23 cellular contexts compared by ENCODE assay signal in genomic region chr12:23795494-23795893, GRCh38.
DNase-seq lines count a peak whose midpoint lies in the region; ATAC-seq, FAIRE-seq and TF ChIP-seq lines count a peak whose summit lies in the region.
"Had no signal": no experiment of that assay in that cellular context is flagged by ENCODE, and none has a peak within 500 bp of the region (broad histone marks: within the 10 kb centered on the region; RNA-seq: fewer than 3 reads in every experiment).

No MANE protein-coding gene starts in this region.

- H4K5ac ChIP-seq in mesendoderm (ENCODE audit: low read length) = no peak overlapping the region

- H3K27ac ChIP-seq in GM23338 (ENCODE audit: low read depth) (no peak overlapping the region), mesendoderm (ENCODE audit: low read depth, low read length) (no peak overlapping the region)
- H3K27ac ChIP-seq: BLaER1, SJSA1 had no signal

- no peak overlapping the region for H2BK5ac ChIP-seq in mesendoderm (ENCODE audit: low read length)

- FAIRE-seq in urothelium cell line (lab: Jason Lieb, UNC) = no peak
- FAIRE-seq: H1 had no signal

- H2AFZ ChIP-seq in GM23338 = no peak overlapping the region

- no peaks in the 10 kb centered on the region for H3K9me2 ChIP-seq in GM23338 (ENCODE audit: insufficient read depth)

- no peaks in the 10 kb centered on the region for H3K9me3 Mint-ChIP-seq in GM23338

- no peaks in the 10 kb centered on the region for H3K27me3 Mint-ChIP-seq in GM23338 (ENCODE audit: insufficient read depth, low read depth, poor library complexity)
- H3K27me3 Mint-ChIP-seq: CD4-positive, CD25-positive, alpha-beta regulatory T cell had no signal

- in situ Hi-C loops in SK-MEL-5 (cut with HindIII; ENCODE audit: low pct_unique_long_range_greater_than_20kb, low sequenced_read_pairs) = no loop called here

- H3K27me3 ChIP-seq in GM23338 (ENCODE audit: insufficient read depth) (no peaks in the 10 kb centered on the region), mesendoderm (ENCODE audit: insufficient read depth, low read length, poor library complexity) (no peaks in the 10 kb centered on the region)
- H3K27me3 ChIP-seq: BLaER1, SJSA1 had no signal

- no peak overlapping the region for H3K9ac ChIP-seq in mesendoderm (ENCODE audit: low read length)
- H3K9ac ChIP-seq: BLaER1 had no signal

- H3F3A ChIP-seq in GM23338 (replicated peaks; ENCODE audit: low read depth) = no peaks in the 10 kb centered on the region

- ATAC-seq in GM23338 (no peak), HG02642 (IDR thresholded peaks at IDR 0.05; ENCODE audit: poor library complexity, unreplicated experiment) (no peak)

- H4K20me1 ChIP-seq in GM23338 (replicated peaks; ENCODE audit: insufficient read depth) = no peaks in the 10 kb centered on the region
- H4K20me1 ChIP-seq: BLaER1 had no signal

- no peak overlapping the region for H2BK15ac ChIP-seq in mesendoderm (replicated peaks; ENCODE audit: low read depth)

- no peak overlapping the region for H4K8ac ChIP-seq in mesendoderm (ENCODE audit: low read depth, low read length)

- H3K27ac Mint-ChIP-seq in GM23338 = peak overlapping the region; percentile 51; the same call in 1 of the 2 replicates
- H3K27ac Mint-ChIP-seq: CD4-positive, CD25-positive, alpha-beta regulatory T cell had no signal

- TF ChIP-seq CTCF in GM23338 (conservative IDR thresholded peaks at IDR 0.05; ENCODE audit: low read depth in 2 of 2) = no peak

- H3K56ac ChIP-seq in mesendoderm (ENCODE audit: low read length) = no peak overlapping the region

- no peaks in the 10 kb centered on the region for H3K79me1 ChIP-seq in mesendoderm (ENCODE audit: low read length)

- H3K23ac ChIP-seq in mesendoderm (ENCODE audit: low read length) = no peak overlapping the region

- no peaks in the 10 kb centered on the region for H3K4me1 Mint-ChIP-seq in GM23338
- H3K4me1 Mint-ChIP-seq: CD4-positive, CD25-positive, alpha-beta regulatory T cell had no signal

- H3K4me1 ChIP-seq in GM23338 (ENCODE audit: insufficient read depth) (no peaks in the 10 kb centered on the region), mesendoderm (ENCODE audit: control insufficient read depth, low read depth, low read length) (no peaks in the 10 kb centered on the region)
- H3K4me1 ChIP-seq: BLaER1, SJSA1 had no signal

- H3K4me2 ChIP-seq in GM23338 = no peak overlapping the region
- H3K4me2 ChIP-seq in mesendoderm (ENCODE audit: low read length) = no peak overlapping the region
- H3K4me2 ChIP-seq: BLaER1 had no signal

- no peaks in the 10 kb centered on the region for H3K36me3 ChIP-seq in GM23338 (ENCODE audit: insufficient read depth)
- H3K36me3 ChIP-seq in mesendoderm (ENCODE audit: control insufficient read depth, insufficient read depth, low read length) = no peaks in the 10 kb centered on the region
- H3K36me3 ChIP-seq: BLaER1, SJSA1 had no signal

- no peaks in the 10 kb centered on the region for H3K36me3 Mint-ChIP-seq in GM23338 (ENCODE audit: low read depth)
- H3K36me3 Mint-ChIP-seq: CD4-positive, CD25-positive, alpha-beta regulatory T cell had no signal

- no peak overlapping the region for H3K4me3 Mint-ChIP-seq in GM23338
- H3K4me3 Mint-ChIP-seq: CD4-positive, CD25-positive, alpha-beta regulatory T cell had no signal

- peak overlapping the region; percentile 43 for H2AK5ac ChIP-seq in mesendoderm (ENCODE audit: low read length)

- no CpG with 5 or more reads among the region's 3 CpGs for WGBS in mesendoderm (ENCODE audit: extremely low coverage, insufficient coverage, low lambda C conversion rate)

- H3K4ac ChIP-seq in mesendoderm (ENCODE audit: low read depth, low read length) = no peak overlapping the region

- no peak overlapping the region for H3K4me3 ChIP-seq in GM23338
- no peak overlapping the region for H3K4me3 ChIP-seq in Jurkat, Clone E6-1 (ENCODE audit: low read length)
- no peak overlapping the region for H3K4me3 ChIP-seq in mesendoderm (ENCODE audit: low read length)
- H3K4me3 ChIP-seq: BLaER1, SJSA1 had no signal

- H2BK120ac ChIP-seq in mesendoderm (ENCODE audit: low read depth, low read length) = no peak overlapping the region

- H3K18ac ChIP-seq in mesendoderm (ENCODE audit: low read length) = no peak overlapping the region

- DNase-seq in GM23338 (ENCODE audit: low spot score) (no peak), SK-MEL-5 (ENCODE audit: low read depth, low spot score) (peak; percentile 72), mesendoderm (no peak), HPDE6-E6E7 (ENCODE audit: extremely low spot score) (no peak), urothelium cell line (ENCODE audit: low spot score) (no peak)
- DNase-seq in Jurkat, Clone E6-1 (ENCODE audit: low read depth, low spot score) = peak; percentile 32
- DNase-seq in stimulated activated CD4-positive, alpha-beta T cell treated with anti-CD3 and anti-CD28 coated beads, Interleukin-4, amount 100 ng/mL, for 24 hours = no peak
- DNase-seq: CD4-positive, CD25-positive, alpha-beta regulatory T cell; DMS153; HCEC 1CT; KG1; MM.1S; NCI-H1694 treated with DMSO at 0.1 percent for 48 hours; NCI-H2081; NCI-H2171 treated with DMSO at 0.1 percent for 48 hours; NCI-H345; NCI-H510A treated with DMSO at 0.1 percent for 48 hours; Right ventricle myocardium superior; RPMI8226 had no signal

- H3K79me2 ChIP-seq in GM23338 (replicated peaks; ENCODE audit: insufficient read depth) (no peaks in the 10 kb centered on the region), mesendoderm (ENCODE audit: control insufficient read depth, insufficient read depth, low read length) (no peaks in the 10 kb centered on the region)

TF ChIP-seq in GM23338, 12 proteins besides CTCF, POLR2A, EP300 and RAD21 (continues in another document):
- no peak for TF ChIP-seq ZNF462 (CRISPR knock-in tag; IDR thresholded peaks at IDR 0.05)
- TF ChIP-seq STAT1 (IDR thresholded peaks at IDR 0.05; ENCODE audit: unreplicated experiment) = no peak
- no peak for TF ChIP-seq POLR2AphosphoS5 (IDR thresholded peaks at IDR 0.05; ENCODE audit: low read depth)

Comparison
In these comparisons a context has a peak if more than half of its experiments do, and no peak if none do; other contexts are left out.
1. DNase-seq: peak in Jurkat, Clone E6-1 (single experiment) and SK-MEL-5 (single experiment); none in GM23338 (single experiment), mesendoderm (single experiment), HPDE6-E6E7 (single experiment), urothelium cell line (single experiment) and stimulated activated CD4-positive, alpha-beta T cell treated with anti-CD3 and anti-CD28 coated beads, Interleukin-4, amount 100 ng/mL, for 24 hours (single experiment).